1 cellular context compared by ENCODE assay signal in genomic region chr17:44959821-44960523, GRCh38.
TF ChIP-seq lines count a peak whose summit lies in the region.

No MANE protein-coding gene starts in this region.

TF ChIP-seq in IMR-90, 13 proteins besides CTCF, POLR2A, EP300 and RAD21 (continued from another document):
- no peak for TF ChIP-seq NFE2L2 (IDR thresholded peaks at IDR 0.05; ENCODE audit: low read depth, low read length)
- TF ChIP-seq USF2 (IDR thresholded peaks at IDR 0.05; ENCODE audit: low read depth, low read length), result no peak
- no peak for TF ChIP-seq CEBPB (IDR thresholded peaks at IDR 0.05; ENCODE audit: low read depth, low read length)
- no peak for TF ChIP-seq CHD1 (IDR thresholded peaks at IDR 0.05; ENCODE audit: low read depth, low read length)
